Comparison of ENCODE assay signal across 12 cellular contexts in genomic region chr22:49856343-49856742, GRCh38. TPM values are rescaled to one million over a fixed set of nuclear protein-coding genes. Genes with fewer than 3 reads are reported as not detected.
DNase-seq lines count a peak whose midpoint lies in the region; ATAC-seq and TF ChIP-seq lines count a peak whose summit lies in the region.
"Had no signal": no experiment of that assay in that cellular context is flagged by ENCODE, and none has a peak within 500 bp of the region (broad histone marks: within the 10 kb centered on the region; RNA-seq: fewer than 3 reads in every experiment).

No MANE protein-coding gene starts in this region.

- peaks cover 28% of the 10 kb centered on the region for H3K4me1 Mint-ChIP-seq in type B pancreatic cell (ENCODE audit: unreplicated experiment)

- H3K4me3 Mint-ChIP-seq in type B pancreatic cell: peak overlapping the region; percentile 93

- in situ Hi-C loops in GM13977 (cut with MboI; ENCODE audit: low pct_unique_long_range_greater_than_20kb, low sequenced_read_pairs, unreplicated experiment): no loop called here

- no peak for TF ChIP-seq CTCF in VCaP (conservative IDR thresholded peaks at IDR 0.05)
- no peak for TF ChIP-seq CTCF in type B pancreatic cell (conservative IDR thresholded peaks at IDR 0.05)
- no peak for TF ChIP-seq CTCF in GM13977 (IDR thresholded peaks at IDR 0.05; ENCODE audit: extremely low read depth, insufficient read depth, missing control alignments)

- H3K27me3 Mint-ChIP-seq in type B pancreatic cell: peaks cover 11% of the 10 kb centered on the region
- H3K27me3 Mint-ChIP-seq: activated CD4-positive, alpha-beta T cell treated with anti-CD3 and anti-CD28 coated beads for 36 hours had no signal

- H3K27ac ChIP-seq in VCaP: peak overlapping the region; percentile 94

- no peaks in the 10 kb centered on the region for H3K9me3 Mint-ChIP-seq in activated naive CD4-positive, alpha-beta T cell treated with anti-CD3 and anti-CD28 coated beads, Interleukin-2, amount 50 U/mL, for 72 hours
- H3K9me3 Mint-ChIP-seq in type B pancreatic cell: no peaks in the 10 kb centered on the region

- peaks cover 5 to 6% of the 10 kb centered on the region in 2 donors for H3K36me3 Mint-ChIP-seq in activated naive CD4-positive, alpha-beta T cell treated with anti-CD3 and anti-CD28 coated beads, Interleukin-2, amount 50 U/mL, for 72 hours
- H3K36me3 Mint-ChIP-seq in type B pancreatic cell: no peaks in the 10 kb centered on the region

- peak overlapping the region; percentile 61 to 86 for H3K27ac Mint-ChIP-seq in activated naive CD4-positive, alpha-beta T cell treated with anti-CD3 and anti-CD28 coated beads, Interleukin-2, amount 50 U/mL, for 72 hours
- H3K27ac Mint-ChIP-seq in type B pancreatic cell: peak overlapping the region; percentile 97
- H3K27ac Mint-ChIP-seq: activated CD4-positive, alpha-beta T cell treated with anti-CD3 and anti-CD28 coated beads for 36 hours had no signal

- DNase-seq in activated naive CD4-positive, alpha-beta T cell treated with anti-CD3 and anti-CD28 coated beads, Interleukin-2, amount 50 U/mL, for 72 hours (ENCODE audit: low spot score in 2 of 2): no peak
- no peak for DNase-seq in activated naive CD4-positive, alpha-beta T cell treated with Interleukin-2 at 50 U/mL for 16 hours
- DNase-seq in kidney tubule cell (ENCODE audit: low spot score) (peak; percentile 35), type B pancreatic cell (ENCODE audit: extremely low spot score, unreplicated experiment) (no peak), GM13977 (ENCODE audit: low spot score) (no peak), GF-D8 (lab: John Stamatoyannopoulos, UW) (no peak)
- DNase-seq: activated CD4-positive, alpha-beta T cell treated with anti-CD3 and anti-CD28 coated beads for 36 hours; central memory CD4-positive, alpha-beta T cell; lower lobe of right lung; NK-92 treated with Interleukin-12 subunit alpha and Interleukin-12 subunit beta, amount 100 ng/mL, for 24 hours had no signal

- no peak for ATAC-seq in activated naive CD4-positive, alpha-beta T cell treated with anti-CD3 and anti-CD28 coated beads, Interleukin-2, amount 50 U/mL, for 72 hours
- ATAC-seq in GM18873 (IDR thresholded peaks at IDR 0.05; ENCODE audit: low FRiP score, unreplicated experiment): no peak
- ATAC-seq: activated CD4-positive, alpha-beta T cell treated with anti-CD3 and anti-CD28 coated beads for 36 hours; lower lobe of right lung had no signal

RNA-seq across cellular contexts. Expression of gene ZBED4, which starts 2.7 kb away (rescaled TPM):
- 10 to 100 TPM; 18.4 to 20.7 TPM for total RNA-seq in activated naive CD4-positive, alpha-beta T cell treated with anti-CD3 and anti-CD28 coated beads, Interleukin-2, amount 50 U/mL, for 72 hours
- total RNA-seq in type B pancreatic cell (ENCODE audit: low replicate concordance): 25.5 and 29.1 TPM in 2 replicates

RNA-seq across cellular contexts. Expression of gene BRD1, which starts 28.7 kb away (rescaled TPM):
- total RNA-seq in activated naive CD4-positive, alpha-beta T cell treated with anti-CD3 and anti-CD28 coated beads, Interleukin-2, amount 50 U/mL, for 72 hours: 10 to 100 TPM; 27.7 to 39.0 TPM
- total RNA-seq in type B pancreatic cell (ENCODE audit: low replicate concordance): 51.1 and 53.0 TPM in 2 replicates
